ENCODE assay signal across 8 cellular contexts in genomic region chr16:50067290-50067853, GRCh38. TPM values are rescaled to one million over a fixed set of nuclear protein-coding genes. Genes with fewer than 3 reads are reported as not detected.
DNase-seq lines count a peak whose midpoint lies in the region; ATAC-seq and TF ChIP-seq lines count a peak whose summit lies in the region.

No MANE protein-coding gene starts in this region.

- intact Hi-C loops in spleen (cut with DNase I; ENCODE audit: low total_unique reads) (no loop called here), cardiac septum (cut with DNase I) (loop anchor here (2.0 kb wide), 3 partner anchors 43 to 143 kb away; partner anchors contain the start of gene CNEP1R1)

- no peaks in the 10 kb centered on the region for H3K27me3 Mint-ChIP-seq in activated T-helper 17 cell treated with anti-CD3 and anti-CD28 coated beads, Interleukin-2, amount 50 U/mL, for 72 hours

- H3K36me3 Mint-ChIP-seq in activated T-helper 17 cell treated with anti-CD3 and anti-CD28 coated beads, Interleukin-2, amount 50 U/mL, for 72 hours (ENCODE audit: low read depth) = peaks cover 56% of the 10 kb centered on the region

- peak overlapping the region; percentile 90 for H3K4me3 Mint-ChIP-seq in activated T-helper 17 cell treated with anti-CD3 and anti-CD28 coated beads, Interleukin-2, amount 50 U/mL, for 72 hours

- no peak overlapping the region for H3K27ac ChIP-seq in spleen

- H3K9me3 Mint-ChIP-seq in activated T-helper 17 cell treated with anti-CD3 and anti-CD28 coated beads, Interleukin-2, amount 50 U/mL, for 72 hours = no peaks in the 10 kb centered on the region

- ATAC-seq in GM21786 (IDR thresholded peaks at IDR 0.05; ENCODE audit: unreplicated experiment) (peak; percentile 42), HG02642 (IDR thresholded peaks at IDR 0.05; ENCODE audit: poor library complexity, unreplicated experiment) (no peak)
- peak; percentile 23 for ATAC-seq in activated T-helper 17 cell treated with anti-CD3 and anti-CD28 coated beads, Interleukin-2, amount 50 U/mL, for 72 hours (replicated peaks)

- TF ChIP-seq CTCF in spleen (IDR thresholded peaks at IDR 0.05 in 8 of 11, conservative IDR thresholded peaks at IDR 0.05 in 3 of 11) = peak in 9 of 11 experiments; percentile 6 to 55 (median 24)

- no peaks in the 10 kb centered on the region for H3K9me3 ChIP-seq in spleen

- peaks cover 43% of the 10 kb centered on the region for H3K4me1 Mint-ChIP-seq in activated T-helper 17 cell treated with anti-CD3 and anti-CD28 coated beads, Interleukin-2, amount 50 U/mL, for 72 hours

- H3K4me3 ChIP-seq in spleen = peak overlapping the region in 5 of 8 donors; percentile 76 to 100 (median 99)

- no peaks in the 10 kb centered on the region for H3K27me3 ChIP-seq in spleen (replicated peaks in 1 of 7)

- peaks cover 14 to 41% (median 29%) of the 10 kb centered on the region in 6 donors for H3K4me1 ChIP-seq in spleen

- H3K36me3 ChIP-seq in spleen = peaks cover 0 to 36% (median 12%) of the 10 kb centered on the region in 6 donors

- 28 to 37% (median 30%) methylated on average over 3 of the region's 3 CpGs for WGBS in spleen, 5 donors

- DNase-seq in Daoy (ENCODE audit: low read depth) (peak; percentile 37), NCI-H69 (lab: John Stamatoyannopoulos, UW) (peak; percentile 50), glomerular visceral epithelial cell (ENCODE audit: extremely low spot score) (peak; percentile 33), spleen (peak; percentile 31), cardiac septum (ENCODE audit: low spot score) (no peak)

- TF ChIP-seq POLR2A in spleen (IDR thresholded peaks at IDR 0.05) = no peak

- H3K27ac Mint-ChIP-seq in activated T-helper 17 cell treated with anti-CD3 and anti-CD28 coated beads, Interleukin-2, amount 50 U/mL, for 72 hours = peak overlapping the region; percentile 87

RNA-seq across cellular contexts. Expression of gene HEATR3, which starts 1.6 kb away (rescaled TPM):
- total RNA-seq in Daoy (2014; rRNA removed; shearing (Covaris generic)) = 32.3 and 46.6 TPM in 2 replicates
- 10 to 100 TPM; 23.3 to 46.7 TPM for total RNA-seq in activated T-helper 17 cell treated with anti-CD3 and anti-CD28 coated beads, Interleukin-2, amount 50 U/mL, for 72 hours
- 10 to 100 TPM; 23.1 to 40.8 (median 25.4) TPM for total RNA-seq in spleen
- polyA plus RNA-seq in spleen = 1 to 10 TPM; 8.3 to 9.5 (median 8.4) TPM
- total RNA-seq in cardiac septum = 10.3 TPM

RNA-seq across cellular contexts. Expression of gene CNEP1R1, which starts 42.3 kb away (rescaled TPM):
- total RNA-seq in Daoy (2014; rRNA removed; shearing (Covaris generic)) = 14.8 and 19.2 TPM in 2 replicates
- 10 to 100 TPM; 22.6 to 24.1 TPM for total RNA-seq in activated T-helper 17 cell treated with anti-CD3 and anti-CD28 coated beads, Interleukin-2, amount 50 U/mL, for 72 hours
- total RNA-seq in spleen (10 to 100 TPM; 22.6 to 45.4 (median 32.9) TPM), cardiac septum (17.9 TPM)
- polyA plus RNA-seq in spleen = 10 to 100 TPM in 1 of 3 donors, 1 to 10 TPM in 2; 9.6 to 11.9 (median 9.8) TPM
